Comparison of ENCODE assay signal across 8 cellular contexts in genomic region chr3:32510075-32510724, GRCh38. TPM values are rescaled to one million over a fixed set of nuclear protein-coding genes. Genes with fewer than 3 reads are reported as not detected.
DNase-seq lines count a peak whose midpoint lies in the region; ATAC-seq and TF ChIP-seq lines count a peak whose summit lies in the region.

No MANE protein-coding gene starts in this region.

- no peak overlapping the region for H3K4me2 ChIP-seq in PC-3 (ENCODE audit: low read length)
- H3K4me2 ChIP-seq in fibroblast of lung (ENCODE audit: extremely low read depth, insufficient read depth, low read length): no peak overlapping the region

- H3K9me3 Mint-ChIP-seq in activated T-cell treated with anti-CD3 and anti-CD28 coated beads, Interleukin-2, amount 50 U/mL, for 24 hours: no peaks in the 10 kb centered on the region
- H3K9me3 Mint-ChIP-seq in neural crest cell: no peaks in the 10 kb centered on the region

- H3K9me3 ChIP-seq in PC-3 (ENCODE audit: low read length) (no peaks in the 10 kb centered on the region), fibroblast of lung (ENCODE audit: control insufficient read depth, insufficient read depth, low read depth, low read length) (no peaks in the 10 kb centered on the region), testis (no peaks in the 10 kb centered on the region)

- no peak overlapping the region for H2AFZ ChIP-seq in PC-3 (ENCODE audit: low read length)
- H2AFZ ChIP-seq in fibroblast of lung (ENCODE audit: low read length): no peak overlapping the region

- H3K4me3 Mint-ChIP-seq in activated T-cell treated with anti-CD3 and anti-CD28 coated beads, Interleukin-2, amount 50 U/mL, for 24 hours: no peak overlapping the region
- H3K4me3 Mint-ChIP-seq in neural crest cell: no peak overlapping the region

- BruUV-seq in PC-3 (replicated peaks; lab: Mats Ljungman, UMichigan): no TSS peak

- H3K4me1 ChIP-seq in PC-3 (ENCODE audit: insufficient read depth, low read length) (no peaks in the 10 kb centered on the region), fibroblast of lung (ENCODE audit: control insufficient read depth, extremely low read depth, insufficient read depth, low read length) (no peaks in the 10 kb centered on the region), testis (peaks cover 2% of the 10 kb centered on the region)

- H3K9ac ChIP-seq in PC-3 (ENCODE audit: low read length) (no peak overlapping the region), fibroblast of lung (ENCODE audit: insufficient read depth, low read length) (no peak overlapping the region)

- no peak overlapping the region for H3K27ac Mint-ChIP-seq in activated T-cell treated with anti-CD3 and anti-CD28 coated beads, Interleukin-2, amount 50 U/mL, for 24 hours
- H3K27ac Mint-ChIP-seq in neural crest cell (ENCODE audit: unreplicated experiment): no peak overlapping the region

- H3K27ac ChIP-seq in PC-3 (ENCODE audit: low read length) (no peak overlapping the region), fibroblast of lung (ENCODE audit: insufficient read depth, low read length) (no peak overlapping the region), testis (no peak overlapping the region)

- no peak for TF ChIP-seq POLR2A in testis (IDR thresholded peaks at IDR 0.05)

- CTCF ChIA-PET in PC-3 (lab: Charles Lee): interaction anchor here (0.6 kb wide), 6 partner anchors 79 to 175 kb away, joined by 3 to 5 read pairs (median 3); partner anchors contain the start of gene CNOT10

- POLR2A ChIA-PET in PC-3 (lab: Charles Lee; ENCODE audit: unreplicated experiment): interaction anchor here (0.6 kb wide), 1 partner anchor 59 kb away, joined by 5 read pairs; no protein-coding TSS in a partner anchor

- TF ChIP-seq CTCF in PC-3 (conservative IDR thresholded peaks at IDR 0.05; ENCODE audit: low read depth, low read length) (peak; percentile 94), fibroblast of lung (conservative IDR thresholded peaks at IDR 0.05 in 1 of 2, IDR thresholded peaks at IDR 0.05 in 1 of 2; ENCODE audit: low read depth in 1 of 2, low read length in 2 of 2) (peak; percentile 72 to 87), neural crest cell (conservative IDR thresholded peaks at IDR 0.05) (peak; percentile 83), testis (IDR thresholded peaks at IDR 0.05) (peak; percentile 47 to 86 (median 73))

- H4K20me1 ChIP-seq in PC-3 (ENCODE audit: low read length): no peaks in the 10 kb centered on the region
- no peaks in the 10 kb centered on the region for H4K20me1 ChIP-seq in fibroblast of lung (ENCODE audit: control insufficient read depth, extremely low read depth, insufficient read depth, low read length)

- H3F3A ChIP-seq in PC-3 (ENCODE audit: low read length, unreplicated experiment): no peaks in the 10 kb centered on the region

- H3K4me1 Mint-ChIP-seq in activated T-cell treated with anti-CD3 and anti-CD28 coated beads, Interleukin-2, amount 50 U/mL, for 24 hours (ENCODE audit: low read depth): no peaks in the 10 kb centered on the region
- peaks cover 5% of the 10 kb centered on the region for H3K4me1 Mint-ChIP-seq in neural crest cell

- H3K36me3 Mint-ChIP-seq in activated T-cell treated with anti-CD3 and anti-CD28 coated beads, Interleukin-2, amount 50 U/mL, for 24 hours (ENCODE audit: low read depth): no peaks in the 10 kb centered on the region
- H3K36me3 Mint-ChIP-seq in neural crest cell (ENCODE audit: low read depth): no peaks in the 10 kb centered on the region

- no peaks in the 10 kb centered on the region for H3K27me3 Mint-ChIP-seq in activated T-cell treated with anti-CD3 and anti-CD28 coated beads, Interleukin-2, amount 50 U/mL, for 24 hours
- H3K27me3 Mint-ChIP-seq in neural crest cell (ENCODE audit: low read depth): no peaks in the 10 kb centered on the region

- DNase-seq in COLO829 (ENCODE audit: low spot score): peak; percentile 89
- peak; percentile 54 for DNase-seq in HPDE6-E6E7 (ENCODE audit: extremely low spot score)
- peak; percentile 86 for DNase-seq in PC-3
- peak; percentile 52 for DNase-seq in activated T-cell treated with anti-CD3 and anti-CD28 coated beads, Interleukin-2, amount 50 U/mL, for 24 hours
- DNase-seq in fibroblast of lung (ENCODE audit: low read depth in 2 of 2): peak; percentile 54 to 78
- peak; percentile 58 for DNase-seq in neural crest cell (ENCODE audit: low read depth, low spot score)
- peak; percentile 86 for DNase-seq in testis

- H3K27me3 ChIP-seq in PC-3 (ENCODE audit: low read length) (no peaks in the 10 kb centered on the region), fibroblast of lung (ENCODE audit: control insufficient read depth, insufficient read depth, low read length) (no peaks in the 10 kb centered on the region), testis (no peaks in the 10 kb centered on the region)

- H3K36me3 ChIP-seq in PC-3 (ENCODE audit: low read depth, low read length) (no peaks in the 10 kb centered on the region), fibroblast of lung (ENCODE audit: control insufficient read depth, insufficient read depth, low read length) (no peaks in the 10 kb centered on the region), testis (ENCODE audit: low read depth, missing control alignments) (no peaks in the 10 kb centered on the region)

- ATAC-seq in GM19452 (IDR thresholded peaks at IDR 0.05; ENCODE audit: unreplicated experiment) (peak; percentile 81), PC-3 (peak; percentile 99)

- H3K9me2 ChIP-seq in PC-3 (replicated peaks; ENCODE audit: low read length): no peaks in the 10 kb centered on the region

- H3K4me3 ChIP-seq in PC-3 (ENCODE audit: low read length): no peak overlapping the region
- H3K4me3 ChIP-seq in fibroblast of lung (replicated peaks in 1 of 4; ENCODE audit: control extremely low read depth in 1 of 4, insufficient read depth in 1 of 4, low read depth in 3 of 4, low read length in 4 of 4): no peak overlapping the region
- H3K4me3 ChIP-seq in testis: no peak overlapping the region

- WGBS in testis, 2 donors: 33 to 53% methylated on average over 3 of the region's 3 CpGs

- H3K79me2 ChIP-seq in PC-3 (ENCODE audit: low read length): no peaks in the 10 kb centered on the region
- no peaks in the 10 kb centered on the region for H3K79me2 ChIP-seq in fibroblast of lung (ENCODE audit: control insufficient read depth, insufficient read depth, low read length)

- intact Hi-C loops in PC-3 (cut with micrococcal nuclease): loop anchor here (1.0 to 10.0 kb wide), 4 partner anchors 69 to 425 kb away; no protein-coding TSS in a partner anchor
- intact Hi-C loops in testis (cut with DNase I; ENCODE audit: low total_unique reads): no loop called here

RNA-seq across cellular contexts. Expression of gene CMTM6, which starts 7.5 kb away (rescaled TPM):
- total RNA-seq in PC-3 (2014; rRNA removed) (53.3 and 67.4 TPM in 2 replicates), fibroblast of lung (72.4 and 74.1 TPM in 2 replicates), neural crest cell (32.6 and 33.7 TPM in 2 replicates), testis (100 to 1,000 TPM; 154 to 199 TPM)
- polyA plus RNA-seq in fibroblast of lung (60.8 and 76.5 TPM in 2 replicates), testis (ENCODE audit: insufficient read depth, low read depth, low replicate concordance) (66.2 TPM)
- 41.3 and 46.7 TPM in 2 replicates for polyA plus RNA-seq in fibroblast of lung (2012)
- polyA minus RNA-seq in fibroblast of lung (ENCODE audit: low replicate concordance): 11.6 and 13.7 TPM in 2 replicates
